ENCODE assay signal across 21 cellular contexts in the genomic region with DNA sequence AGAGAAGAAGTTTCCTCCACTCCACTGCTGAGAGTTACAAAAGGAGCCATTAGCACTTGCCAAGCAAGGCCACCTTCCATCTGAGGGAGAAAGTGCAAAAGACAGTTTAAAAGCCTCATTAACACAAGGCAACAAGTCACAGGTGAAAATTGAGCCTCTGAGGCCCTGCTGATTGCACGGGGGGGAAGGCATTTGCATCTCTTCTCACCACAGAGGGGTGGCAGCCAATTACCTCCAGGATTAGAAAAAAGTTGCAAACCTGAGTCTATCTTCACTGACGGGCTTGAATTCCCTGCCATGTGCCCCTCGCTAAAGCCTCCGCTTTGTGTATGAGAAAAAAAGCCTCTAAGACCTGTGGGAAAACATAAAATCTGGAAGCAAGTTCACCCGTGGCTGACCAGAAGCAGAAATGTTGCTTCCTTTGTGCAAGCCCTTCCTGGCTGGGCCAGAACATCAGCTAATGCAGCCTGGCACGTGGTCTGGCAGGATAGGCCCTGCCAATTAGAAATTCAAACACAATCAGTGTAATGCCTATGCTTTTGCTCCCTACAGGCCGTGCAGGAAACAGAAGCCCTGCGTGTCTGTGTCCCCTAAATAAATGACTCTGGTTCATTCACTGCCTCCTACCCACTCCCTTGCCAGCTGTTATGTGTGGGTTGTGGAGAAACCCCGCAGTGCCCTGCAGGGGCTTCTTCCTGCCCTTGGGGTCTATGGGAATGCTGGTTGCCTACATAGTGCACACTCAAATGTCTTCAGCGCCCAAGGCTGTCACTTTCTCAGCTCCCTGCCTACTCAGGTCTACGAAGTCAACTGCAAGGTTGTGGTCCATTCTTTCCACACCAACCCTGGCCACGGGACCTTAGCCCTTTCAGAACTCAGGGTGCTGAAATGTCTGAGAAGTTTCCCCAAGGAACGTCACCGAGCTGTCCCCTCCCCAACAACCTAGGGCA.
"Had no signal": no experiment of that assay in that cellular context is flagged by ENCODE, and none has a peak within 500 bp of the region (broad histone marks: within the 10 kb centered on the region; RNA-seq: fewer than 3 reads in every experiment).

No MANE protein-coding gene starts in this region.

- H3K36me3 ChIP-seq: ascending aorta, gastrocnemius medialis, heart left ventricle, right lobe of liver, suprapubic skin had no signal

- ATAC-seq: gastrocnemius medialis, heart left ventricle, left ventricle myocardium superior, right lobe of liver had no signal

- H3K27me3 ChIP-seq: ascending aorta, gastrocnemius medialis, right lobe of liver, suprapubic skin had no signal

- H3K27ac ChIP-seq: ascending aorta, gastrocnemius medialis, heart left ventricle, right lobe of liver, suprapubic skin had no signal

- H3K4me1 ChIP-seq: ascending aorta, gastrocnemius medialis, heart left ventricle, right lobe of liver, suprapubic skin had no signal

- H3K27ac Mint-ChIP-seq: activated naive CD4-positive, alpha-beta T cell treated with anti-CD3 and anti-CD28 coated beads for 36 hours; activated T-helper 2 cell treated with anti-CD3 and anti-CD28 coated beads, Interferon-gamma antibody, Interleukin-2, Interleukin-4, amounts not matched to agents 10 μg/mL and 5 μg/mL and 100 μg/mL, durations not matched to agents 14 hours and 24 hours and 36 hours; nephron; type B pancreatic cell had no signal

- H3K4me3 Mint-ChIP-seq: activated naive CD4-positive, alpha-beta T cell treated with anti-CD3 and anti-CD28 coated beads for 36 hours; nephron; type B pancreatic cell had no signal

- FAIRE-seq: bronchial epithelial cell, keratinocyte had no signal

- H3K4me1 Mint-ChIP-seq: nephron had no signal

- H3K9me3 Mint-ChIP-seq: activated T-helper 2 cell treated with anti-CD3 and anti-CD28 coated beads, Interferon-gamma antibody, Interleukin-2, Interleukin-4, amounts not matched to agents 10 μg/mL and 5 μg/mL and 100 μg/mL, durations not matched to agents 14 hours and 24 hours and 36 hours; nephron; type B pancreatic cell had no signal

- H3K4me3 ChIP-seq: ascending aorta, gastrocnemius medialis, heart left ventricle, right lobe of liver, smooth muscle cell, suprapubic skin had no signal

- H3K9me3 ChIP-seq: ascending aorta, gastrocnemius medialis, right lobe of liver, suprapubic skin had no signal

- H3K36me3 Mint-ChIP-seq: type B pancreatic cell had no signal

- DNase-seq: activated CD4-positive, alpha-beta T cell treated with anti-CD3 and anti-CD28 coated beads for 1 hour; activated CD4-positive, alpha-beta T cell treated with anti-CD3 and anti-CD28 coated beads, Interleukin-2, amount 50 U/mL, for 4 hours; activated naive CD4-positive, alpha-beta T cell treated with anti-CD3 and anti-CD28 coated beads for 36 hours; activated T-cell treated with anti-CD3 and anti-CD28 coated beads, Interleukin-2, amount 50 U/mL, for 1 hour; gastrocnemius medialis; heart left ventricle; left ventricle myocardium superior; mesenchymal stem cell; right lobe of liver; stimulated activated CD4-positive, alpha-beta T cell treated with anti-CD3 and anti-CD28 coated beads, Interleukin-4, amount 100 ng/mL, for 4 hours; stimulated activated CD8-positive, alpha-beta memory T cell treated with anti-CD3 and anti-CD28 coated beads, Interleukin-4, amount 100 ng/mL, for 48 hours; stimulated activated naive CD4-positive, alpha-beta T cell treated with Interleukin-2 at 50 U/mL for 16 hours; T1000 had no signal
